ENCODE assay signal across 8 cellular contexts in genomic region chr19:39409207-39409885, GRCh38. TPM values are rescaled to one million over a fixed set of nuclear protein-coding genes. Genes with fewer than 3 reads are reported as not detected.
DNase-seq lines count a peak whose midpoint lies in the region; ATAC-seq lines count a peak whose summit lies in the region.

No MANE protein-coding gene starts in this region.

- peak overlapping the region; percentile 28 for H3K4ac ChIP-seq in trophoblast cell (ENCODE audit: low read depth, low read length)

- peak overlapping the region; percentile 92 for H2BK5ac ChIP-seq in trophoblast cell (ENCODE audit: low read depth, low read length, poor library complexity)

- H3K27ac ChIP-seq in Karpas-422 (ENCODE audit: low read length) (peak overlapping the region; percentile 84), SK-N-MC (peak overlapping the region; percentile 54; the same call in 1 of the 2 replicates), trophoblast cell (ENCODE audit: low read depth, low read length) (peak overlapping the region; percentile 98)

- H4K20me1 ChIP-seq in Karpas-422 (ENCODE audit: insufficient read depth, low read depth, low read length) = peaks cover 18% of the 10 kb centered on the region

- no peaks in the 10 kb centered on the region for H3K9me2 ChIP-seq in Karpas-422 (replicated peaks; ENCODE audit: insufficient read depth, low read length)

- intact Hi-C loops in cardiac septum (cut with DNase I) = no loop called here

- H3K4me1 ChIP-seq in Karpas-422 (ENCODE audit: low read length) (peaks cover 64% of the 10 kb centered on the region), trophoblast cell (ENCODE audit: control insufficient read depth in 1 of 2, insufficient read depth in 2 of 2, low read length in 2 of 2) (peaks cover 22 to 30% of the 10 kb centered on the region in 2 experiments)

- H3K23ac ChIP-seq in trophoblast cell (ENCODE audit: low read length) = no peak overlapping the region

- H4K8ac ChIP-seq in trophoblast cell (ENCODE audit: low read depth, low read length) = peak overlapping the region; percentile 93

- H3K18ac ChIP-seq in trophoblast cell (ENCODE audit: low read length) = peak overlapping the region; percentile 64

- H2BK12ac ChIP-seq in trophoblast cell (ENCODE audit: low read length) = no peak overlapping the region

- no CpG with 5 or more reads among the region's 47 CpGs for WGBS in trophoblast cell (ENCODE audit: extremely low coverage, insufficient coverage, insufficient read length)

- H3K79me2 ChIP-seq in Karpas-422 (ENCODE audit: low read length) (peaks cover 30% of the 10 kb centered on the region), trophoblast cell (ENCODE audit: control insufficient read depth, insufficient read depth, low read length, poor library complexity) (peaks cover 44% of the 10 kb centered on the region)

- H3K14ac ChIP-seq in trophoblast cell (ENCODE audit: low read length) = peak overlapping the region; percentile 95

- H2AFZ ChIP-seq in Karpas-422 (ENCODE audit: low read length) = no peak overlapping the region
- H2AFZ ChIP-seq in trophoblast cell (ENCODE audit: insufficient read depth, low read length, poor library complexity) = peak overlapping the region; percentile 20

- H2BK120ac ChIP-seq in trophoblast cell (ENCODE audit: insufficient read depth, low read length, poor library complexity) = peak overlapping the region; percentile 96

- H3K4me3 ChIP-seq in Karpas-422 (ENCODE audit: low read length) (peak overlapping the region; percentile 96), SK-N-MC (peak overlapping the region; percentile 82), trophoblast cell (ENCODE audit: low read depth, low read length) (peak overlapping the region; percentile 65)

- H4K12ac ChIP-seq in trophoblast cell (ENCODE audit: low read depth, low read length) = peak overlapping the region; percentile 83

- no peaks in the 10 kb centered on the region for H3K36me3 ChIP-seq in Karpas-422 (ENCODE audit: insufficient read depth, low read length)
- no peaks in the 10 kb centered on the region for H3K36me3 ChIP-seq in SK-N-MC (ENCODE audit: insufficient read depth, low read length)
- H3K36me3 ChIP-seq in trophoblast cell (ENCODE audit: control insufficient read depth in 1 of 2, insufficient read depth in 2 of 2, low read length in 2 of 2) = peaks cover 12 to 13% of the 10 kb centered on the region in 2 experiments

- DNase-seq in DMS153 treated with DMSO at 0.1 percent for 48 hours (lab: John Stamatoyannopoulos, UW; ENCODE audit: unreplicated experiment) (peak; percentile 83), Karpas-422 (peak; percentile 87), SK-N-MC (ENCODE audit: low read depth, low spot score) (no peak), cardiac septum (ENCODE audit: low spot score) (peak; percentile 95), trophoblast cell (peak; percentile 78 to 89), ureter (ENCODE audit: low spot score) (peak; percentile 96)
- peak; percentile 47 for DNase-seq in activated naive CD8-positive, alpha-beta T cell treated with anti-CD3 and anti-CD28 coated beads, Interleukin-2, amount 50 U/mL, for 16 hours (ENCODE audit: low read depth, low spot score)

- peaks cover 42% of the 10 kb centered on the region for H3K79me1 ChIP-seq in trophoblast cell (ENCODE audit: low read length)

- no peaks in the 10 kb centered on the region for H3K27me3 ChIP-seq in Karpas-422 (ENCODE audit: low read length)
- H3K27me3 ChIP-seq in trophoblast cell (ENCODE audit: insufficient read depth, low read length) = no peaks in the 10 kb centered on the region

- peak overlapping the region; percentile 97 for H4K91ac ChIP-seq in trophoblast cell (ENCODE audit: low read depth, low read length)

- H3K9ac ChIP-seq in Karpas-422 (ENCODE audit: low read length) = peak overlapping the region; percentile 92
- H3K9ac ChIP-seq in SK-N-MC (ENCODE audit: insufficient read length) = peak overlapping the region; percentile 79
- peak overlapping the region; percentile 91 for H3K9ac ChIP-seq in trophoblast cell (ENCODE audit: low read length)

- ATAC-seq in HG03039 (IDR thresholded peaks at IDR 0.05; ENCODE audit: unreplicated experiment) = no peak

- H3K4me2 ChIP-seq in Karpas-422 (ENCODE audit: low read depth, low read length, poor library complexity, severe bottlenecking) (peak overlapping the region; percentile 98), trophoblast cell (ENCODE audit: low read length) (peak overlapping the region; percentile 93)

- H2AK5ac ChIP-seq in trophoblast cell (ENCODE audit: low read length) = peak overlapping the region; percentile 91

- H3K9me3 ChIP-seq in Karpas-422 (ENCODE audit: low read length) (no peaks in the 10 kb centered on the region), SK-N-MC (ENCODE audit: low read depth, low read length) (no peaks in the 10 kb centered on the region), trophoblast cell (ENCODE audit: insufficient read depth, low read depth, low read length) (no peaks in the 10 kb centered on the region)

RNA-seq across cellular contexts. Expression of gene ZFP36, which starts 2.7 kb away (rescaled TPM):
- 10.3 and 16.3 TPM in 2 replicates for total RNA-seq in Karpas-422 (2014; rRNA removed; shearing (Covaris generic); ENCODE audit: low replicate concordance)
- total RNA-seq in cardiac septum = 53.0 TPM
- polyA plus RNA-seq in trophoblast cell (2013) = 34.2 and 35.4 TPM in 2 replicates
- 230 TPM for total RNA-seq in ureter

RNA-seq across cellular contexts. Expression of gene PLEKHG2, which starts 3.1 kb away (rescaled TPM):
- 19.0 and 22.2 TPM in 2 replicates for total RNA-seq in Karpas-422 (2014; rRNA removed; shearing (Covaris generic); ENCODE audit: low replicate concordance)
- total RNA-seq in cardiac septum (25.1 TPM), ureter (38.8 TPM)
- 51.5 and 53.7 TPM in 2 replicates for polyA plus RNA-seq in trophoblast cell (2013)

RNA-seq across cellular contexts. Expression of gene MED29, which starts 18.2 kb away (rescaled TPM):
- 18.1 and 18.6 TPM in 2 replicates for total RNA-seq in Karpas-422 (2014; rRNA removed; shearing (Covaris generic); ENCODE audit: low replicate concordance)
- total RNA-seq in cardiac septum (26.3 TPM), ureter (51.8 TPM)
- 19.0 and 22.7 TPM in 2 replicates for polyA plus RNA-seq in trophoblast cell (2013)

RNA-seq across cellular contexts. Expression of gene PAF1, which starts 18.4 kb away (rescaled TPM):
- total RNA-seq in Karpas-422 (2014; rRNA removed; shearing (Covaris generic); ENCODE audit: low replicate concordance) = 25.3 and 26.7 TPM in 2 replicates
- total RNA-seq in cardiac septum (38.0 TPM), ureter (36.9 TPM)
- 56.3 and 56.7 TPM in 2 replicates for polyA plus RNA-seq in trophoblast cell (2013)

RNA-seq across cellular contexts. Expression of gene RPS16, which starts 26.4 kb away (rescaled TPM):
- 378 and 758 TPM in 2 replicates for total RNA-seq in Karpas-422 (2014; rRNA removed; shearing (Covaris generic); ENCODE audit: low replicate concordance)
- total RNA-seq in cardiac septum (1,084 TPM), ureter (2,118 TPM)
- polyA plus RNA-seq in trophoblast cell (2013) = 3,136 and 3,193 TPM in 2 replicates
